Comparison of ENCODE assay signal across 14 cellular contexts in genomic region chr11:73997120-73997772, GRCh38. TPM values are rescaled to one million over a fixed set of nuclear protein-coding genes. Genes with fewer than 3 reads are reported as not detected.
DNase-seq lines count a peak whose midpoint lies in the region; ATAC-seq and TF ChIP-seq lines count a peak whose summit lies in the region.
"Had no signal": no experiment of that assay in that cellular context is flagged by ENCODE, and none has a peak within 500 bp of the region (broad histone marks: within the 10 kb centered on the region; RNA-seq: fewer than 3 reads in every experiment).

No MANE protein-coding gene starts in this region.

- TF ChIP-seq CTCF in DOHH2 (IDR thresholded peaks at IDR 0.05; ENCODE audit: low read depth, low read length, poor library complexity, severe bottlenecking) (peak; percentile 24), VCaP (conservative IDR thresholded peaks at IDR 0.05) (no peak)

- H3K14ac ChIP-seq in mesenchymal stem cell (ENCODE audit: low read length in 2 of 2) = no peak overlapping the region

- no peak overlapping the region for H3K23ac ChIP-seq in mesenchymal stem cell (ENCODE audit: low read length in 2 of 2)

- H2AK5ac ChIP-seq in mesenchymal stem cell (ENCODE audit: low read length, severe bottlenecking) = no peak overlapping the region

- peaks cover 14% of the 10 kb centered on the region for H3K36me3 Mint-ChIP-seq in CD4-positive, CD25-positive, alpha-beta regulatory T cell
- H3K36me3 Mint-ChIP-seq in memory B cell = no peaks in the 10 kb centered on the region

- no peaks in the 10 kb centered on the region for H3K27me3 Mint-ChIP-seq in CD4-positive, CD25-positive, alpha-beta regulatory T cell
- H3K27me3 Mint-ChIP-seq in memory B cell = no peaks in the 10 kb centered on the region

- no peak overlapping the region for H3K18ac ChIP-seq in mesenchymal stem cell (ENCODE audit: low read depth in 1 of 2, low read length in 2 of 2)

- H3K4me1 Mint-ChIP-seq in CD4-positive, CD25-positive, alpha-beta regulatory T cell = peaks cover 24 to 64% (median 45%) of the 10 kb centered on the region in 4 donors
- peaks cover 30% of the 10 kb centered on the region for H3K4me1 Mint-ChIP-seq in memory B cell

- 85% methylated on average over 6 of the region's 6 CpGs for WGBS in mesenchymal stem cell

- no peak overlapping the region for H2BK15ac ChIP-seq in mesenchymal stem cell (ENCODE audit: low read depth, poor library complexity, severe bottlenecking)

- H2AFZ ChIP-seq in mesenchymal stem cell (ENCODE audit: low read depth, low read length) = no peak overlapping the region

- H3K4me1 ChIP-seq in CD4-positive, CD25-positive, alpha-beta regulatory T cell (ENCODE audit: control insufficient read depth, insufficient read depth, low read length, poor library complexity, severe bottlenecking) = peaks cover 53% of the 10 kb centered on the region
- H3K4me1 ChIP-seq in DOHH2 (ENCODE audit: control insufficient read depth, low read length) (peaks cover 86% of the 10 kb centered on the region), mesenchymal stem cell (ENCODE audit: control insufficient read depth, insufficient read depth, low read depth, low read length) (peaks cover 2% of the 10 kb centered on the region)

- H3K27ac ChIP-seq in CD4-positive, CD25-positive, alpha-beta regulatory T cell (ENCODE audit: insufficient read depth, low read length, poor library complexity, severe bottlenecking) = peak overlapping the region; percentile 97
- H3K27ac ChIP-seq in DOHH2 (ENCODE audit: low read depth, low read length) (peak overlapping the region; percentile 97), VCaP (peak overlapping the region; percentile 54), mesenchymal stem cell (ENCODE audit: low read length, poor library complexity, severe bottlenecking) (no peak overlapping the region)
- H3K27ac ChIP-seq: C4-2B, left lung had no signal

- peak overlapping the region; percentile 89 to 99 (median 98) for H3K27ac Mint-ChIP-seq in CD4-positive, CD25-positive, alpha-beta regulatory T cell
- peak overlapping the region; percentile 100 for H3K27ac Mint-ChIP-seq in memory B cell

- H3K4me3 Mint-ChIP-seq in CD4-positive, CD25-positive, alpha-beta regulatory T cell = peak overlapping the region; percentile 34 to 79 (median 42)
- H3K4me3 Mint-ChIP-seq in memory B cell = peak overlapping the region; percentile 33
- H3K4me3 Mint-ChIP-seq: nephron progenitor cell had no signal

- H3F3A ChIP-seq in DOHH2 (ENCODE audit: control insufficient read depth, insufficient read depth) = peaks cover 53% of the 10 kb centered on the region

- no peaks in the 10 kb centered on the region for H3K27me3 ChIP-seq in CD4-positive, CD25-positive, alpha-beta regulatory T cell (ENCODE audit: control insufficient read depth, insufficient read depth, low read length)
- H3K27me3 ChIP-seq in DOHH2 (ENCODE audit: control insufficient read depth, low read length) (no peaks in the 10 kb centered on the region), mesenchymal stem cell (ENCODE audit: control insufficient read depth in 1 of 2, insufficient read depth in 1 of 2, low read length in 2 of 2) (peaks cover 0 to 4% of the 10 kb centered on the region in 2 experiments)
- H3K27me3 ChIP-seq: left lung had no signal

- no peaks in the 10 kb centered on the region for H4K20me1 ChIP-seq in DOHH2 (ENCODE audit: control insufficient read depth, insufficient read depth, low read depth, low read length)

- no peak for DNase-seq in CD4-positive, CD25-positive, alpha-beta regulatory T cell
- DNase-seq in memory B cell (ENCODE audit: low spot score in 2 of 2) (no peak), putamen (ENCODE audit: low spot score) (no peak), mesenchymal stem cell (no peak), MV-4-11 (lab: John Stamatoyannopoulos, UW) (no peak)
- DNase-seq: left lung, NCI-H2029 treated with DMSO at 0.1 percent for 48 hours, NCI-H748 treated with DMSO at 0.1 percent for 48 hours, nephron progenitor cell, retina, trophoblast cell had no signal

- H3K79me2 ChIP-seq in DOHH2 (ENCODE audit: control insufficient read depth, low read length) = no peaks in the 10 kb centered on the region

- no peaks in the 10 kb centered on the region for H3K9me3 ChIP-seq in CD4-positive, CD25-positive, alpha-beta regulatory T cell (ENCODE audit: control insufficient read depth in 2 of 2, low read length in 2 of 2)
- H3K9me3 ChIP-seq in DOHH2 (ENCODE audit: control insufficient read depth, insufficient read depth, low read length) (no peaks in the 10 kb centered on the region), mesenchymal stem cell (ENCODE audit: control insufficient read depth, low read length) (no peaks in the 10 kb centered on the region)
- H3K9me3 ChIP-seq: left lung had no signal

- ATAC-seq in CD4-positive, CD25-positive, alpha-beta regulatory T cell (ENCODE audit: low read depth in 2 of 2) = no peak
- peak; percentile 26 for ATAC-seq in memory B cell (ENCODE audit: low read depth)

- no peaks in the 10 kb centered on the region for H3K9me3 Mint-ChIP-seq in CD4-positive, CD25-positive, alpha-beta regulatory T cell
- no peaks in the 10 kb centered on the region for H3K9me3 Mint-ChIP-seq in memory B cell
- H3K9me3 Mint-ChIP-seq: nephron progenitor cell had no signal

- H2BK120ac ChIP-seq in mesenchymal stem cell (ENCODE audit: low read depth, low read length) = no peak overlapping the region

- no peak overlapping the region for H4K91ac ChIP-seq in mesenchymal stem cell (ENCODE audit: low read length)

- H2BK5ac ChIP-seq in mesenchymal stem cell (ENCODE audit: low read depth, low read length, poor library complexity, severe bottlenecking) = no peak overlapping the region

- H3K9ac ChIP-seq in mesenchymal stem cell (ENCODE audit: low read length) = no peak overlapping the region

- no peak overlapping the region for H4K8ac ChIP-seq in mesenchymal stem cell (ENCODE audit: low read length)

- peak overlapping the region; percentile 27 for H3K4me3 ChIP-seq in CD4-positive, CD25-positive, alpha-beta regulatory T cell (ENCODE audit: low read depth, low read length)
- H3K4me3 ChIP-seq in DOHH2 (ENCODE audit: low read length) (peak overlapping the region; percentile 63), mesenchymal stem cell (ENCODE audit: insufficient read depth in 1 of 2, low read depth in 1 of 2, low read length in 2 of 2) (no peak overlapping the region)
- H3K4me3 ChIP-seq: left lung had no signal

- no peak overlapping the region for H3K4ac ChIP-seq in mesenchymal stem cell (ENCODE audit: low read depth in 1 of 2, low read length in 2 of 2)

- no peaks in the 10 kb centered on the region for H3K36me3 ChIP-seq in CD4-positive, CD25-positive, alpha-beta regulatory T cell (ENCODE audit: control insufficient read depth, insufficient read depth, low read length)
- H3K36me3 ChIP-seq in DOHH2 (ENCODE audit: control insufficient read depth, low read length) = no peaks in the 10 kb centered on the region
- H3K36me3 ChIP-seq in mesenchymal stem cell (ENCODE audit: control insufficient read depth in 1 of 2, insufficient read depth in 2 of 2, low read depth in 1 of 2, low read length in 2 of 2) = peaks cover 4 to 9% of the 10 kb centered on the region in 2 experiments

- no peak overlapping the region for H2BK12ac ChIP-seq in mesenchymal stem cell (ENCODE audit: low read length in 2 of 2)

- H3K79me1 ChIP-seq in mesenchymal stem cell (replicated peaks; ENCODE audit: low read length, poor library complexity, severe bottlenecking) = no peaks in the 10 kb centered on the region

- H3K9me2 ChIP-seq in DOHH2 (replicated peaks; ENCODE audit: control insufficient read depth, low read length) = no peaks in the 10 kb centered on the region

- peak overlapping the region; percentile 85 for H3K4me2 ChIP-seq in DOHH2 (ENCODE audit: low read length)
- no peak overlapping the region for H3K4me2 ChIP-seq in mesenchymal stem cell (ENCODE audit: low read length, poor library complexity, severe bottlenecking)

RNA-seq across cellular contexts. Expression of gene UCP3, which starts 11.6 kb away (rescaled TPM):
- 5.6 TPM for total RNA-seq in CD4-positive, CD25-positive, alpha-beta regulatory T cell
- under 1 TPM; 0.16 to 0.34 (median 0.24) TPM for polyA plus RNA-seq in CD4-positive, CD25-positive, alpha-beta regulatory T cell
- 0.23 TPM for polyA plus RNA-seq in mesenchymal stem cell (2013, experiment 1 of 2)
- polyA plus RNA-seq in mesenchymal stem cell (2013, experiment 2 of 2) = 0.33 TPM

RNA-seq across cellular contexts. Expression of gene UCP2, which starts 14.6 kb away (rescaled TPM):
- 850 TPM for total RNA-seq in CD4-positive, CD25-positive, alpha-beta regulatory T cell
- polyA plus RNA-seq in CD4-positive, CD25-positive, alpha-beta regulatory T cell = 1,000 to 10,000 TPM; 1,262 to 2,276 (median 1,740) TPM
- 19.7 TPM for polyA plus RNA-seq in mesenchymal stem cell (2013, experiment 1 of 2)
- 20.0 TPM for polyA plus RNA-seq in mesenchymal stem cell (2013, experiment 2 of 2)

RNA-seq across cellular contexts. Expression of gene DNAJB13, which starts 46.4 kb away (rescaled TPM):
- total RNA-seq in CD4-positive, CD25-positive, alpha-beta regulatory T cell = not detected
- polyA plus RNA-seq in CD4-positive, CD25-positive, alpha-beta regulatory T cell = under 1 TPM in 2 of 4 donors, not detected in 2; 0.32 to 0.33 TPM
- polyA plus RNA-seq in mesenchymal stem cell (2013, experiment 1 of 2) = 0.10 TPM
- 0.04 TPM for polyA plus RNA-seq in mesenchymal stem cell (2013, experiment 2 of 2)

Comparison
In these comparisons a context has a peak if more than half of its experiments do, and no peak if none do; other contexts are left out.
1. H3K4me3 ChIP-seq: peak in CD4-positive, CD25-positive, alpha-beta regulatory T cell (single experiment) and DOHH2 (single experiment); none in mesenchymal stem cell (0 of 2).